Comparison of ENCODE assay signal across 12 cellular contexts in the genomic region with DNA sequence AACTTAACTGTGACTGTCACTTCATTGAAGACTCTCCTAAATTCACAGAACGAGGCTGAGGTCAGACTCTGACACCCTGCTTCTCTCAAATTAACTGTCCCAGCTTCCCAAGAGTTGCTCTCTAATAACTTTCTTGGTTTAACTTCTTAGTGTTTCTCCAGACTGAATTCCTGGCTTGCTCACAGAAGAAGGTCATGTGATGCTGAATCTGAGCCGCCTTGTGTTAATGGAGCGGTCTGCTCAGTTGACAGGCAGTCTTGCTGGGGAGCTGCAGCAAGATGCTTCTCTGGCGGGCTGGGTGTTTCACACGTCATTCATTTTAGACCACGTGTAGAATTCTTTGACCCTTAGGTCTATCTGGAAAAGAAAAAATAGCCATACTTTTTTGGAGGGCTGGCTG.
A peak's percentile ranks its signal among the peaks of the same experiment; 100 is the strongest.
DNase-seq lines count a peak whose midpoint lies in the region; ATAC-seq and TF ChIP-seq lines count a peak whose summit lies in the region.
"Had no signal": no experiment of that assay in that cellular context is flagged by ENCODE, and none has a peak within 500 bp of the region (broad histone marks: within the 10 kb centered on the region; RNA-seq: fewer than 3 reads in every experiment).

No MANE protein-coding gene starts in this region.

- no peak for ATAC-seq in activated naive CD8-positive, alpha-beta T cell treated with anti-CD3 and anti-CD28 coated beads, Interleukin-2, amount 50 U/mL, for 24 hours
- no peak for ATAC-seq in GM18907 (IDR thresholded peaks at IDR 0.05; ENCODE audit: unreplicated experiment)

- no peaks in the 10 kb centered on the region for H3K27me3 Mint-ChIP-seq in activated naive CD8-positive, alpha-beta T cell treated with anti-CD3 and anti-CD28 coated beads for 36 hours
- H3K27me3 Mint-ChIP-seq in activated naive CD8-positive, alpha-beta T cell treated with anti-CD3 and anti-CD28 coated beads, Interleukin-2, amount 50 U/mL, for 24 hours, result no peaks in the 10 kb centered on the region
- H3K27me3 Mint-ChIP-seq: activated naive CD8-positive, alpha-beta T cell treated with anti-CD3 and anti-CD28 coated beads, Interleukin-2, amount 10 ng/mL, durations not matched to agents 7 days and 5 days had no signal

- intact Hi-C loops in thyroid gland (cut with DNase I), result loop anchor here (10.0 kb wide), 1 partner anchor 103 kb away; a partner anchor contains a TSS

- H3K4me1 Mint-ChIP-seq in activated naive CD8-positive, alpha-beta T cell treated with anti-CD3 and anti-CD28 coated beads for 36 hours, result peaks cover 46% of the 10 kb centered on the region
- peaks cover 40% of the 10 kb centered on the region for H3K4me1 Mint-ChIP-seq in activated naive CD8-positive, alpha-beta T cell treated with anti-CD3 and anti-CD28 coated beads, Interleukin-2, amount 50 U/mL, for 24 hours

- peak overlapping the region; percentile 62 for H3K27ac Mint-ChIP-seq in activated naive CD8-positive, alpha-beta T cell treated with anti-CD3 and anti-CD28 coated beads for 36 hours
- no peak overlapping the region for H3K27ac Mint-ChIP-seq in activated naive CD8-positive, alpha-beta T cell treated with anti-CD3 and anti-CD28 coated beads, Interleukin-2, amount 50 U/mL, for 24 hours
- H3K27ac Mint-ChIP-seq: activated naive CD8-positive, alpha-beta T cell treated with anti-CD3 and anti-CD28 coated beads, Interleukin-2, amount 10 ng/mL, durations not matched to agents 7 days and 5 days had no signal

- H3K4me3 ChIP-seq in fibroblast of pulmonary artery (replicated peaks; ENCODE audit: low read depth, low read length) (no peak overlapping the region), thyroid gland (replicated peaks in 1 of 3) (no peak overlapping the region)
- H3K4me3 ChIP-seq: skin epidermis had no signal

- TF ChIP-seq POLR2A in thyroid gland (IDR thresholded peaks at IDR 0.05), result peak in 1 of 2 donors; percentile 7

- peaks cover 5 to 14% of the 10 kb centered on the region in 2 donors for H3K36me3 ChIP-seq in thyroid gland

- H3K9me3 ChIP-seq in thyroid gland, result no peaks in the 10 kb centered on the region

- H3K4me1 ChIP-seq in thyroid gland, result peaks cover 39 to 61% of the 10 kb centered on the region in 2 donors

- H3K27me3 ChIP-seq in thyroid gland, result no peaks in the 10 kb centered on the region

- peaks cover 22% of the 10 kb centered on the region for H3K36me3 Mint-ChIP-seq in activated naive CD8-positive, alpha-beta T cell treated with anti-CD3 and anti-CD28 coated beads for 36 hours
- H3K36me3 Mint-ChIP-seq in activated naive CD8-positive, alpha-beta T cell treated with anti-CD3 and anti-CD28 coated beads, Interleukin-2, amount 50 U/mL, for 24 hours (ENCODE audit: low read depth), result peaks cover 5% of the 10 kb centered on the region

- no peak overlapping the region for H3K27ac ChIP-seq in thyroid gland
- H3K27ac ChIP-seq: skin epidermis had no signal

- 22 to 23% methylated on average over 6 of the region's 6 CpGs for WGBS in thyroid gland, 2 donors

- DNase-seq in activated naive CD8-positive, alpha-beta T cell treated with anti-CD3 and anti-CD28 coated beads for 36 hours, result no peak
- no peak for DNase-seq in activated naive CD8-positive, alpha-beta T cell treated with anti-CD3 and anti-CD28 coated beads, Interleukin-2, amount 50 U/mL, for 24 hours
- DNase-seq in fibroblast of pulmonary artery (ENCODE audit: low read depth) (peak; percentile 55), myocyte (ENCODE audit: low read depth) (peak; percentile 27), thyroid gland (peak; percentile 52 to 55), NCI-H2107 (lab: John Stamatoyannopoulos, UW) (no peak)
- no peak for DNase-seq in central memory CD4-positive, alpha-beta T cell
- DNase-seq: activated naive CD8-positive, alpha-beta T cell treated with anti-CD3 and anti-CD28 coated beads, Interleukin-2, amount 10 ng/mL, durations not matched to agents 7 days and 5 days; effector CD4-positive, alpha-beta T cell; NCI-H446 treated with DMSO at 0.1 percent for 48 hours had no signal

- no peaks in the 10 kb centered on the region for H3K9me3 Mint-ChIP-seq in activated naive CD8-positive, alpha-beta T cell treated with anti-CD3 and anti-CD28 coated beads for 36 hours
- H3K9me3 Mint-ChIP-seq in activated naive CD8-positive, alpha-beta T cell treated with anti-CD3 and anti-CD28 coated beads, Interleukin-2, amount 50 U/mL, for 24 hours, result no peaks in the 10 kb centered on the region
- H3K9me3 Mint-ChIP-seq: activated naive CD8-positive, alpha-beta T cell treated with anti-CD3 and anti-CD28 coated beads, Interleukin-2, amount 10 ng/mL, durations not matched to agents 7 days and 5 days had no signal

- H3K4me3 Mint-ChIP-seq in activated naive CD8-positive, alpha-beta T cell treated with anti-CD3 and anti-CD28 coated beads for 36 hours, result no peak overlapping the region
- no peak overlapping the region for H3K4me3 Mint-ChIP-seq in activated naive CD8-positive, alpha-beta T cell treated with anti-CD3 and anti-CD28 coated beads, Interleukin-2, amount 50 U/mL, for 24 hours
- H3K4me3 Mint-ChIP-seq: activated naive CD8-positive, alpha-beta T cell treated with anti-CD3 and anti-CD28 coated beads, Interleukin-2, amount 10 ng/mL, durations not matched to agents 7 days and 5 days had no signal

- TF ChIP-seq CTCF in fibroblast of pulmonary artery (IDR thresholded peaks at IDR 0.05; ENCODE audit: low read length, missing control alignments) (no peak), thyroid gland (IDR thresholded peaks at IDR 0.05) (no peak)

Comparison
In these comparisons a context has a peak if more than half of its experiments do, and no peak if none do; other contexts are left out.
1. DNase-seq: peak in fibroblast of pulmonary artery (single experiment), myocyte (single experiment) and thyroid gland (2 of 2); none in activated naive CD8-positive, alpha-beta T cell treated with anti-CD3 and anti-CD28 coated beads for 36 hours (single experiment), activated naive CD8-positive, alpha-beta T cell treated with anti-CD3 and anti-CD28 coated beads, Interleukin-2, amount 50 U/mL, for 24 hours (single experiment), central memory CD4-positive, alpha-beta T cell (single experiment) and NCI-H2107 (single experiment).